In the genomic region with DNA sequence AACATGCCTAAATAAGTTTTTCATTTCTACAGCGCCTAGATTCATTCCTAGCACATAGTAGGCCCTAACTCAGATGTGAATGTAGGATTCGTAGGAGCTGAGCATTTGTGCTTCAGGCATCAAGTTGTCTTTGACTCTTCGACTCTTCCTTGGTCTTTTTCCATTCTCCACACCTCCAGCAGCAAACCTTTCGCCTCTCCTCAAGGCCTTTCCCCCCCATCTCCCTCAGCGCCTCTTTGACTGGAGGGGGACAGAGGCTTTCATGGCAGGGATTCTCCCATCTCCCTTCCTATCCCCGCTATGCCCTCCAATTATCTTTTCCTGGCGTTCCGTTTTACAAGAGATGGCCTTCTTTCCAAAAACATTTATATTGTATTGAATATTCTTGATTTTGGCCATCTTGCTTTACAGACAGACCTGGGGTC, we compare ENCODE assay signal across 8 cellular contexts. TPM values are rescaled to one million over a fixed set of nuclear protein-coding genes. Genes with fewer than 3 reads are reported as not detected.
DNase-seq lines count a peak whose midpoint lies in the region; ATAC-seq and TF ChIP-seq lines count a peak whose summit lies in the region.

No MANE protein-coding gene starts in this region.

- H3K9me3 Mint-ChIP-seq in effector memory CD8-positive, alpha-beta T cell = no peaks in the 10 kb centered on the region
- no peaks in the 10 kb centered on the region for H3K9me3 Mint-ChIP-seq in osteocyte (ENCODE audit: unreplicated experiment)

- ATAC-seq in effector memory CD8-positive, alpha-beta T cell (replicated peaks) = no peak
- ATAC-seq in HG03280 (IDR thresholded peaks at IDR 0.05; ENCODE audit: unreplicated experiment) (no peak), esophagus mucosa (no peak)

- DNase-seq in EL (peak; percentile 14), NCI-H69 (lab: John Stamatoyannopoulos, UW) (peak; percentile 51), osteocyte (ENCODE audit: extremely low spot score, unreplicated experiment) (no peak), SW480 (ENCODE audit: low spot score) (no peak), middle frontal gyrus (ENCODE audit: extremely low spot score, low spot score) (no peak)
- DNase-seq in effector memory CD8-positive, alpha-beta T cell = no peak

- H3K27me3 Mint-ChIP-seq in effector memory CD8-positive, alpha-beta T cell = no peaks in the 10 kb centered on the region
- H3K27me3 Mint-ChIP-seq in osteocyte (ENCODE audit: unreplicated experiment) = no peaks in the 10 kb centered on the region

- no peak for TF ChIP-seq CTCF in osteocyte (IDR thresholded peaks at IDR 0.05)

- H3K27ac Mint-ChIP-seq in effector memory CD8-positive, alpha-beta T cell = peak overlapping the region; percentile 93 to 94
- peak overlapping the region; percentile 94 for H3K27ac Mint-ChIP-seq in osteocyte (ENCODE audit: unreplicated experiment)

- peaks cover 25% of the 10 kb centered on the region for H3K36me3 Mint-ChIP-seq in effector memory CD8-positive, alpha-beta T cell (ENCODE audit: insufficient read depth)
- H3K36me3 Mint-ChIP-seq in osteocyte (ENCODE audit: unreplicated experiment) = peaks cover 14% of the 10 kb centered on the region

- peaks cover 24% of the 10 kb centered on the region in 2 donors for H3K4me1 Mint-ChIP-seq in effector memory CD8-positive, alpha-beta T cell (ENCODE audit: low read depth in 2 of 2)
- peaks cover 15% of the 10 kb centered on the region for H3K4me1 Mint-ChIP-seq in osteocyte (ENCODE audit: unreplicated experiment)

- H3K4me3 Mint-ChIP-seq in effector memory CD8-positive, alpha-beta T cell = peak overlapping the region; percentile 98 to 99
- H3K4me3 Mint-ChIP-seq in osteocyte (ENCODE audit: unreplicated experiment) = peak overlapping the region; percentile 99

RNA-seq across cellular contexts. Expression of gene CASP8AP2, which starts 0.7 kb away (rescaled TPM):
- total RNA-seq in osteocyte = 15.0 and 15.2 TPM in 2 replicates
- 6.1 TPM for total RNA-seq in esophagus mucosa

RNA-seq across cellular contexts. Expression of gene MDN1, which starts 10.8 kb away (rescaled TPM):
- total RNA-seq in osteocyte (30.8 and 33.4 TPM in 2 replicates), esophagus mucosa (21.6 TPM)

Comparison
In these comparisons a context has a peak if more than half of its experiments do, and no peak if none do; other contexts are left out.
1. DNase-seq: peak in EL (single experiment) and NCI-H69 (single experiment); none in effector memory CD8-positive, alpha-beta T cell (0 of 3), osteocyte (single experiment), SW480 (single experiment) and middle frontal gyrus (single experiment).